In genomic region chr19:2175742-2176141, GRCh38 we compare ENCODE assay signal across 1 cellular context.
A peak's percentile ranks its signal among the peaks of the same experiment; 100 is the strongest.
TF ChIP-seq lines count a peak whose summit lies in the region.

No MANE protein-coding gene starts in this region.

TF ChIP-seq in HEK293, 187 proteins besides CTCF, POLR2A, EP300 and RAD21 (continued from another document):
- TF ChIP-seq ZNF341 (tag by site-specific recombination; IDR thresholded peaks at IDR 0.05; ENCODE audit: low read depth) (peak; percentile 28; the same call in 1 of the 2 replicates), ZNF416 (tag by site-specific recombination; IDR thresholded peaks at IDR 0.05) (no peak), ZSCAN16 (tag by site-specific recombination; IDR thresholded peaks at IDR 0.05) (no peak), ZBTB48 (tag by site-specific recombination; IDR thresholded peaks at IDR 0.05) (no peak), ZNF133 (tag by site-specific recombination; IDR thresholded peaks at IDR 0.05) (no peak)
